32 cellular contexts compared by ENCODE assay signal in genomic region chr10:102033787-102034186, GRCh38.
"Had no signal": no experiment of that assay in that cellular context is flagged by ENCODE, and none has a peak within 500 bp of the region (broad histone marks: within the 10 kb centered on the region; RNA-seq: fewer than 3 reads in every experiment).

No MANE protein-coding gene starts in this region.

- H3K27me3 ChIP-seq: neutrophil, pancreas, right lobe of liver, spleen, suprapubic skin, testis, tibial artery, transverse colon, upper lobe of right lung, uterus had no signal

- H3K4me2 ChIP-seq: smooth muscle cell had no signal

- H3K27ac Mint-ChIP-seq: natural killer cell treated with Interleukin-12 subunit alpha and Interleukin-12 subunit beta and Interleukin-15 and Interleukin-18, amount 100 ng/mL, for 72 hours; nephron progenitor cell; progenitor cell of endocrine pancreas; stimulated activated memory B cell treated with anti-CD40 and anti-IgM and Interleukin-4, amounts not matched to agents 10 μg/mL and 1 μg/mL and 100 μg/mL, for 72 hours; type B pancreatic cell had no signal

- ATAC-seq: naive thymus-derived CD8-positive, alpha-beta T cell; natural killer cell treated with Interleukin-12 subunit alpha and Interleukin-12 subunit beta and Interleukin-15 and Interleukin-18, amount 100 ng/mL, for 72 hours; pancreas; psoas muscle; right cardiac atrium; right lobe of liver; stimulated activated memory B cell treated with anti-CD40 and anti-IgM and Interleukin-4, amounts not matched to agents 10 μg/mL and 1 μg/mL and 100 μg/mL, for 72 hours; stimulated activated naive CD8-positive, alpha-beta T cell treated with anti-CD3 and anti-CD28 coated beads, Interleukin-15, amount 100 ng/mL, for 72 hours; stimulated activated naive CD8-positive, alpha-beta T cell treated with anti-CD3 and anti-CD28 coated beads, Interleukin-15, Interleukin-2, amounts not matched to agents 100 U/mL and 50 U/mL, for 24 hours; upper lobe of right lung had no signal

- H3K9me3 Mint-ChIP-seq: naive thymus-derived CD8-positive, alpha-beta T cell; natural killer cell treated with Interleukin-12 subunit alpha and Interleukin-12 subunit beta and Interleukin-15 and Interleukin-18, amount 100 ng/mL, for 72 hours; neural crest cell; stimulated activated memory B cell treated with anti-CD40 and anti-IgM and Interleukin-4, amounts not matched to agents 10 μg/mL and 1 μg/mL and 100 μg/mL, for 72 hours; stimulated activated naive CD8-positive, alpha-beta T cell treated with anti-CD3 and anti-CD28 coated beads, Interleukin-15, amount 100 ng/mL, for 72 hours; type B pancreatic cell had no signal

- H3K27ac ChIP-seq: neutrophil, pancreas, psoas muscle, right lobe of liver, skin epidermis, spleen, suprapubic skin, testis, tibial artery, transverse colon, upper lobe of right lung, uterus had no signal

- H3K27me3 Mint-ChIP-seq: naive thymus-derived CD8-positive, alpha-beta T cell; natural killer cell treated with Interleukin-12 subunit alpha and Interleukin-12 subunit beta and Interleukin-15 and Interleukin-18, amount 100 ng/mL, for 72 hours; progenitor cell of endocrine pancreas; stimulated activated memory B cell treated with anti-CD40 and anti-IgM and Interleukin-4, amounts not matched to agents 10 μg/mL and 1 μg/mL and 100 μg/mL, for 72 hours; stimulated activated naive CD8-positive, alpha-beta T cell treated with anti-CD3 and anti-CD28 coated beads, Interleukin-15, amount 100 ng/mL, for 72 hours; type B pancreatic cell had no signal

- H3K9me3 ChIP-seq: neutrophil, pancreas, psoas muscle, right lobe of liver, spleen, suprapubic skin, testis, tibial artery, transverse colon, upper lobe of right lung, uterus had no signal

- DNase-seq: naive thymus-derived CD8-positive, alpha-beta T cell; nephron progenitor cell; nucleus accumbens; pancreas; posterior cingulate gyrus; psoas muscle; right cardiac atrium; right lobe of liver; spleen; stimulated activated CD4-positive, alpha-beta T cell treated with anti-CD3 and anti-CD28 coated beads, Interleukin-12 subunit alpha, Interleukin-12 subunit beta, amount 100 ng/mL, for 4 hours; stimulated activated CD4-positive, alpha-beta T cell treated with anti-CD3 and anti-CD28 coated beads, Interleukin-1b, Interleukin-23, amount 100 ng/mL, for 48 hours; stimulated activated CD4-positive, alpha-beta T cell treated with anti-CD3 and anti-CD28 coated beads, Interleukin-4, amount 100 ng/mL, for 1 hour; stimulated activated CD4-positive, alpha-beta T cell treated with anti-CD3 and anti-CD28 coated beads, Interleukin-4, amount 100 ng/mL, for 4 hours; stimulated activated CD8-positive, alpha-beta memory T cell treated with anti-CD3 and anti-CD28 coated beads, Interleukin-4, amount 100 ng/mL, for 48 hours; stimulated activated naive CD4-positive, alpha-beta T cell; stimulated activated naive CD8-positive, alpha-beta T cell treated with anti-CD3 and anti-CD28 coated beads, Interleukin-15, amount 100 ng/mL, for 72 hours; stimulated activated naive CD8-positive, alpha-beta T cell treated with anti-CD3 and anti-CD28 coated beads, Interleukin-15, Interleukin-2, amounts not matched to agents 100 U/mL and 50 U/mL, for 24 hours; substantia nigra; testis; tibial artery; transverse colon; upper lobe of right lung; uterus had no signal

- H3K4me1 ChIP-seq: pancreas, right lobe of liver, spleen, suprapubic skin, testis, tibial artery, transverse colon, upper lobe of right lung, uterus had no signal

- H3K36me3 ChIP-seq: uterus had no signal

- H3K4me3 ChIP-seq: pancreas, psoas muscle, right lobe of liver, skin epidermis, smooth muscle cell, spleen, suprapubic skin, testis, tibial artery, transverse colon, upper lobe of right lung, uterus had no signal

- H3K4me1 Mint-ChIP-seq: naive thymus-derived CD8-positive, alpha-beta T cell; nephron progenitor cell; neural crest cell; stimulated activated memory B cell treated with anti-CD40 and anti-IgM and Interleukin-4, amounts not matched to agents 10 μg/mL and 1 μg/mL and 100 μg/mL, for 72 hours; stimulated activated naive CD8-positive, alpha-beta T cell treated with anti-CD3 and anti-CD28 coated beads, Interleukin-15, amount 100 ng/mL, for 72 hours had no signal

- H3K4me3 Mint-ChIP-seq: naive thymus-derived CD8-positive, alpha-beta T cell; natural killer cell treated with Interleukin-12 subunit alpha and Interleukin-12 subunit beta and Interleukin-15 and Interleukin-18, amount 100 ng/mL, for 72 hours; nephron progenitor cell; neural crest cell; stimulated activated memory B cell treated with anti-CD40 and anti-IgM and Interleukin-4, amounts not matched to agents 10 μg/mL and 1 μg/mL and 100 μg/mL, for 72 hours; stimulated activated naive CD8-positive, alpha-beta T cell treated with anti-CD3 and anti-CD28 coated beads, Interleukin-15, amount 100 ng/mL, for 72 hours; type B pancreatic cell had no signal
